8 cellular contexts compared by ENCODE assay signal in the genomic region with DNA sequence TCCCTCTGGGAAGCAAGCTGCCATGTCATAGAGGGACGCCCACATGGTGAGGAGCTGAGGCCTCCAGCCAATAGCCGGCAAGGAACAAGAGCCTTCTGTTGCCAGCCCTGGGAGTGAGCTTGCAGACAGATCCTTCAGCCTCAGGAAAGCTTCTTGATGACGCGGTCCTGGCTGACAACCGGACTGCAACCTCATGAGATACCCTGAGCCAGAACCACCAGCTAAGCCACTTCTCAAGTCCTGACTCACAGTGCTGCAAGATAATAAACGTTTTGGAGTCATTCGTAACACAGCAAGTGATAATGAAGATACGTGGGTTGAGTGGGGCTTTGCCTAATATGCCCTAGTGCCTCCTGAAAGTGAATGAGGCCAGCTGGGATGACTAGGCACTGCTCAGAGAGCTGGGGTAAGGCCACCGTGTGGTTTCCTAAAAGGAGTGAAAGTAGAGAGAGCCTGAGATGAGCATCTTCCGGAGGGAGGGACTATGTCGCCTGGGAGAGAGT. TPM values are rescaled to one million over a fixed set of nuclear protein-coding genes. Genes with fewer than 3 reads are reported as not detected.
DNase-seq lines count a peak whose midpoint lies in the region; ATAC-seq and TF ChIP-seq lines count a peak whose summit lies in the region.

No MANE protein-coding gene starts in this region.

- H3K4me1 ChIP-seq in OCI-LY3 (ENCODE audit: low read length): peaks cover 10% of the 10 kb centered on the region

- H3K27ac ChIP-seq in OCI-LY3 (ENCODE audit: low read length): no peak overlapping the region

- no peaks in the 10 kb centered on the region for H3K27me3 ChIP-seq in OCI-LY3 (ENCODE audit: low read depth, low read length)

- CTCF ChIA-PET in activated CD8-positive, alpha-beta memory T cell treated with anti-CD3 and anti-CD28 coated beads, Interleukin-2, amount 10 ng/mL, durations not matched to agents 7 days and 5 days (lab: Charles Lee): no interaction called here

- H4K20me1 ChIP-seq in OCI-LY3 (ENCODE audit: insufficient read depth, low read length): no peaks in the 10 kb centered on the region

- H3K27ac Mint-ChIP-seq in activated CD8-positive, alpha-beta memory T cell treated with anti-CD3 and anti-CD28 coated beads, Interleukin-2, amount 10 ng/mL, durations not matched to agents 7 days and 5 days: no peak overlapping the region
- peak overlapping the region; percentile 91 for H3K27ac Mint-ChIP-seq in chondrocyte (ENCODE audit: unreplicated experiment)
- peak overlapping the region in 1 of 10 donors; percentile 60 for H3K27ac Mint-ChIP-seq in naive thymus-derived CD8-positive, alpha-beta T cell

- H3K4me2 ChIP-seq in OCI-LY3 (ENCODE audit: low read length): no peak overlapping the region

- H3K36me3 ChIP-seq in OCI-LY3 (replicated peaks; ENCODE audit: low read depth, low read length): no peaks in the 10 kb centered on the region

- TF ChIP-seq CTCF in OCI-LY3 (IDR thresholded peaks at IDR 0.05; ENCODE audit: low read depth, low read length): no peak
- TF ChIP-seq CTCF in chondrocyte (IDR thresholded peaks at IDR 0.05): no peak

- H3K9me3 Mint-ChIP-seq in activated CD8-positive, alpha-beta memory T cell treated with anti-CD3 and anti-CD28 coated beads, Interleukin-2, amount 10 ng/mL, durations not matched to agents 7 days and 5 days (ENCODE audit: low read depth): no peaks in the 10 kb centered on the region
- no peaks in the 10 kb centered on the region for H3K9me3 Mint-ChIP-seq in chondrocyte (ENCODE audit: low read depth)
- H3K9me3 Mint-ChIP-seq in naive thymus-derived CD8-positive, alpha-beta T cell: peaks cover 0 to 4% (median 0%) of the 10 kb centered on the region in 9 donors

- H3K79me2 ChIP-seq in OCI-LY3 (ENCODE audit: low read length): no peaks in the 10 kb centered on the region

- H3K4me1 Mint-ChIP-seq in activated CD8-positive, alpha-beta memory T cell treated with anti-CD3 and anti-CD28 coated beads, Interleukin-2, amount 10 ng/mL, durations not matched to agents 7 days and 5 days: peaks cover 6% of the 10 kb centered on the region
- H3K4me1 Mint-ChIP-seq in chondrocyte (ENCODE audit: low read depth): peaks cover 18% of the 10 kb centered on the region
- H3K4me1 Mint-ChIP-seq in naive thymus-derived CD8-positive, alpha-beta T cell: peaks cover 0 to 7% (median 6%) of the 10 kb centered on the region in 4 donors

- DNase-seq in activated CD8-positive, alpha-beta memory T cell treated with anti-CD3 and anti-CD28 coated beads, Interleukin-2, amount 10 ng/mL, durations not matched to agents 7 days and 5 days: peak; percentile 70
- DNase-seq in activated CD8-positive, alpha-beta memory T cell treated with anti-CD3 and anti-CD28 coated beads, Interleukin-2, amount 50 U/mL, for 4 hours: no peak
- DNase-seq in chondrocyte (ENCODE audit: low spot score) (no peak), medulla oblongata (ENCODE audit: extremely low spot score) (peak; percentile 84), superior temporal gyrus (ENCODE audit: extremely low spot score) (peak; percentile 60)
- no peak for DNase-seq in naive thymus-derived CD8-positive, alpha-beta T cell

- H3K27me3 Mint-ChIP-seq in activated CD8-positive, alpha-beta memory T cell treated with anti-CD3 and anti-CD28 coated beads, Interleukin-2, amount 10 ng/mL, durations not matched to agents 7 days and 5 days: peaks cover 25% of the 10 kb centered on the region
- H3K27me3 Mint-ChIP-seq in chondrocyte (ENCODE audit: low read depth): peaks cover 3% of the 10 kb centered on the region
- peaks cover 0 to 5% (median 2%) of the 10 kb centered on the region in 5 donors for H3K27me3 Mint-ChIP-seq in naive thymus-derived CD8-positive, alpha-beta T cell

- H3K9me3 ChIP-seq in OCI-LY3 (ENCODE audit: insufficient read depth, low read length): no peaks in the 10 kb centered on the region

- no peak overlapping the region for H3K4me3 ChIP-seq in OCI-LY3 (ENCODE audit: low read length)

- ATAC-seq in activated CD8-positive, alpha-beta memory T cell treated with anti-CD3 and anti-CD28 coated beads, Interleukin-2, amount 10 ng/mL, durations not matched to agents 7 days and 5 days: peak; percentile 70
- ATAC-seq in HG02678 (IDR thresholded peaks at IDR 0.05; ENCODE audit: unreplicated experiment): peak; percentile 98
- no peak for ATAC-seq in naive thymus-derived CD8-positive, alpha-beta T cell

- H3K4me3 Mint-ChIP-seq in activated CD8-positive, alpha-beta memory T cell treated with anti-CD3 and anti-CD28 coated beads, Interleukin-2, amount 10 ng/mL, durations not matched to agents 7 days and 5 days: no peak overlapping the region
- H3K4me3 Mint-ChIP-seq in chondrocyte (ENCODE audit: unreplicated experiment): peak overlapping the region; percentile 50
- H3K4me3 Mint-ChIP-seq in naive thymus-derived CD8-positive, alpha-beta T cell: no peak overlapping the region

- no peak overlapping the region for H3K9ac ChIP-seq in OCI-LY3 (ENCODE audit: low read length)

- peak overlapping the region; percentile 33; the same call in 1 of the 2 replicates for H2AFZ ChIP-seq in OCI-LY3 (ENCODE audit: low read depth, low read length)

- no peaks in the 10 kb centered on the region for H3K36me3 Mint-ChIP-seq in activated CD8-positive, alpha-beta memory T cell treated with anti-CD3 and anti-CD28 coated beads, Interleukin-2, amount 10 ng/mL, durations not matched to agents 7 days and 5 days
- H3K36me3 Mint-ChIP-seq in chondrocyte (ENCODE audit: low read depth): no peaks in the 10 kb centered on the region
- H3K36me3 Mint-ChIP-seq in naive thymus-derived CD8-positive, alpha-beta T cell: no peaks in the 10 kb centered on the region

- POLR2A ChIA-PET in naive thymus-derived CD8-positive, alpha-beta T cell (lab: Charles Lee): no interaction called here

RNA-seq across cellular contexts. Expression of a gene that starts 53.8 kb away (rescaled TPM):
- total RNA-seq in activated CD8-positive, alpha-beta memory T cell treated with anti-CD3 and anti-CD28 coated beads, Interleukin-2, amount 10 ng/mL, durations not matched to agents 7 days and 5 days: 1 to 10 TPM; 5.1 to 7.5 TPM
- 5.6 to 9.4 TPM (median 8.3 TPM) in 3 replicates for total RNA-seq in chondrocyte
- 10 to 100 TPM; 20.3 TPM for total RNA-seq in naive thymus-derived CD8-positive, alpha-beta T cell
- 1 to 10 TPM; 3.8 to 5.7 (median 4.4) TPM for polyA plus RNA-seq in naive thymus-derived CD8-positive, alpha-beta T cell

Comparison
In these comparisons a context has a peak if more than half of its experiments do, and no peak if none do; other contexts are left out.
1. DNase-seq: peak in activated CD8-positive, alpha-beta memory T cell treated with anti-CD3 and anti-CD28 coated beads, Interleukin-2, amount 10 ng/mL, durations not matched to agents 7 days and 5 days (single experiment), medulla oblongata (single experiment) and superior temporal gyrus (single experiment); none in activated CD8-positive, alpha-beta memory T cell treated with anti-CD3 and anti-CD28 coated beads, Interleukin-2, amount 50 U/mL, for 4 hours (single experiment), chondrocyte (single experiment) and naive thymus-derived CD8-positive, alpha-beta T cell (0 of 10).
2. ATAC-seq: peak in activated CD8-positive, alpha-beta memory T cell treated with anti-CD3 and anti-CD28 coated beads, Interleukin-2, amount 10 ng/mL, durations not matched to agents 7 days and 5 days (single experiment) and HG02678 (single experiment); none in naive thymus-derived CD8-positive, alpha-beta T cell (0 of 2).